Comparison of ENCODE assay signal across 8 cellular contexts in genomic region chr22:38706101-38706884, GRCh38. TPM values are rescaled to one million over a fixed set of nuclear protein-coding genes. Genes with fewer than 3 reads are reported as not detected.
DNase-seq lines count a peak whose midpoint lies in the region; ATAC-seq, FAIRE-seq and TF ChIP-seq lines count a peak whose summit lies in the region.

No MANE protein-coding gene starts in this region.

- H3K27ac ChIP-seq in caudate nucleus (ENCODE audit: low read depth, low read length) (peak overlapping the region; percentile 88), kidney (ENCODE audit: low read depth in 2 of 2, low read length in 2 of 2) (peak overlapping the region; percentile 83 to 89)

- H3K9ac ChIP-seq in kidney (ENCODE audit: low read length in 2 of 2) = peak overlapping the region; percentile 70 to 85

- H3K4me1 ChIP-seq in kidney (ENCODE audit: control insufficient read depth in 1 of 2, insufficient read depth in 1 of 2, low read depth in 1 of 2, low read length in 2 of 2) = peaks cover 15 to 23% of the 10 kb centered on the region in 2 donors

- H3K4me3 ChIP-seq in kidney (ENCODE audit: low read length in 2 of 2) = peak overlapping the region; percentile 78 to 91

- H3K9me3 ChIP-seq in kidney (ENCODE audit: control insufficient read depth in 1 of 2, low read length in 2 of 2) = no peaks in the 10 kb centered on the region

- intact Hi-C loops in kidney (cut with DNase I) = no loop called here

- no peak for FAIRE-seq in kidney (lab: Jason Lieb, UNC)
- no peak for FAIRE-seq in D721Med (lab: Jason Lieb, UNC)

- DNase-seq in GM10266 (ENCODE audit: extremely low spot score) (peak; percentile 38), T-helper 1 cell (peak in 3 of 5 donors; percentile 20 to 30 (median 30)), caudate nucleus (lab: John Stamatoyannopoulos, UW) (peak in 26 of 61 donors; percentile 16 to 74 (median 56)), kidney (peak; percentile 91), D721Med (ENCODE audit: insufficient read length, low spot score) (no peak), dedifferentiated amniotic fluid mesenchymal stem cell (ENCODE audit: extremely low spot score) (no peak)
- peak; percentile 24 to 30 for DNase-seq in stimulated activated CD4-positive, alpha-beta T cell treated with anti-CD3 and anti-CD28 coated beads, Interleukin-1b, Interleukin-23, amount 100 ng/mL, for 4 hours (ENCODE audit: low read depth in 2 of 2)

- peak; percentile 3 for ATAC-seq in HG02840 (IDR thresholded peaks at IDR 0.05; ENCODE audit: low FRiP score, unreplicated experiment)

- peaks cover 0 to 2% of the 10 kb centered on the region in 2 donors for H3K36me3 ChIP-seq in kidney (ENCODE audit: control insufficient read depth in 1 of 2, insufficient read depth in 2 of 2, low read length in 2 of 2)

- TF ChIP-seq CTCF in GM10266 (IDR thresholded peaks at IDR 0.05; ENCODE audit: control insufficient read depth, insufficient read depth, low read depth, missing control alignments) (no peak), kidney (IDR thresholded peaks at IDR 0.05; ENCODE audit: borderline replicate concordance, extremely low read depth, insufficient read depth) (no peak), D721Med (IDR thresholded peaks at IDR 0.05; ENCODE audit: insufficient read depth, missing control alignments) (no peak)

RNA-seq across cellular contexts. Expression of gene GTPBP1, which starts 0.5 kb away (rescaled TPM):
- total RNA-seq in kidney = 52.0 TPM
- polyA plus RNA-seq in kidney (ENCODE audit: insufficient read depth, low read depth, low replicate concordance) = 11.7 TPM

RNA-seq across cellular contexts. Expression of gene JOSD1, which starts 5.5 kb away (rescaled TPM):
- 42.8 TPM for total RNA-seq in kidney
- polyA plus RNA-seq in kidney (ENCODE audit: insufficient read depth, low read depth, low replicate concordance) = 12.8 TPM

RNA-seq across cellular contexts. Expression of gene TOMM22, which starts 24.5 kb away (rescaled TPM):
- 55.0 TPM for total RNA-seq in kidney
- 103 TPM for polyA plus RNA-seq in kidney (ENCODE audit: insufficient read depth, low read depth, low replicate concordance)

RNA-seq across cellular contexts. Expression of gene SUN2, which starts 49.5 kb away (rescaled TPM):
- total RNA-seq in kidney = 199 TPM
- polyA plus RNA-seq in kidney (ENCODE audit: insufficient read depth, low read depth, low replicate concordance) = 41.7 TPM

RNA-seq across cellular contexts. Expression of gene CBY1, which starts 49.9 kb away (rescaled TPM):
- 36.0 TPM for total RNA-seq in kidney
- polyA plus RNA-seq in kidney (ENCODE audit: insufficient read depth, low read depth, low replicate concordance) = 67.2 TPM

Comparison
In these comparisons a context has a peak if more than half of its experiments do, and no peak if none do; other contexts are left out.
1. DNase-seq: peak in GM10266 (single experiment), T-helper 1 cell (3 of 5), kidney (single experiment) and stimulated activated CD4-positive, alpha-beta T cell treated with anti-CD3 and anti-CD28 coated beads, Interleukin-1b, Interleukin-23, amount 100 ng/mL, for 4 hours (2 of 2); none in D721Med (single experiment) and dedifferentiated amniotic fluid mesenchymal stem cell (single experiment).